24 cellular contexts compared by ENCODE assay signal in genomic region chr4:78149737-78150136, GRCh38.
A peak's percentile ranks its signal among the peaks of the same experiment; 100 is the strongest.
DNase-seq lines count a peak whose midpoint lies in the region; TF ChIP-seq lines count a peak whose summit lies in the region.
"Had no signal": no experiment of that assay in that cellular context is flagged by ENCODE, and none has a peak within 500 bp of the region (broad histone marks: within the 10 kb centered on the region; RNA-seq: fewer than 3 reads in every experiment).

No MANE protein-coding gene starts in this region.

- TF ChIP-seq CTCF in osteocyte (IDR thresholded peaks at IDR 0.05) = no peak

- H3K27ac ChIP-seq in CD8-positive, alpha-beta memory T cell (ENCODE audit: low read depth, low read length) = no peak overlapping the region
- H3K27ac ChIP-seq: adrenal gland, epithelial cell of prostate, SK-N-MC had no signal

- H3K36me3 ChIP-seq in CD8-positive, alpha-beta memory T cell (ENCODE audit: insufficient read depth, low read length) = no peaks in the 10 kb centered on the region
- H3K36me3 ChIP-seq: adrenal gland had no signal

- H3K4me3 Mint-ChIP-seq in osteocyte (ENCODE audit: unreplicated experiment) = no peak overlapping the region
- no peak overlapping the region for H3K4me3 Mint-ChIP-seq in CD8-positive, alpha-beta memory T cell
- H3K4me3 Mint-ChIP-seq: activated B cell treated with CpG ODN at 0.5 μM for 24 hours; activated CD4-positive, alpha-beta memory T cell treated with anti-CD3 and anti-CD28 coated beads for 36 hours; dendritic cell treated with granulocyte-macrophage colony-stimulating factor and Interleukin-4, amounts not matched to agents 40 ng/mL and 50 ng/mL, for 4 days; natural killer cell had no signal

- H3K27me3 Mint-ChIP-seq in osteocyte (ENCODE audit: unreplicated experiment) = peaks cover 2% of the 10 kb centered on the region
- H3K27me3 Mint-ChIP-seq in CD8-positive, alpha-beta memory T cell = no peaks in the 10 kb centered on the region
- H3K27me3 Mint-ChIP-seq: activated CD4-positive, alpha-beta memory T cell treated with anti-CD3 and anti-CD28 coated beads for 36 hours; dendritic cell treated with granulocyte-macrophage colony-stimulating factor and Interleukin-4, amounts not matched to agents 40 ng/mL and 50 ng/mL, for 4 days had no signal

- H3K4me1 ChIP-seq in CD8-positive, alpha-beta memory T cell (ENCODE audit: insufficient read depth, low read length) = no peaks in the 10 kb centered on the region
- H3K4me1 ChIP-seq: adrenal gland had no signal

- H3K4me1 Mint-ChIP-seq in osteocyte (ENCODE audit: unreplicated experiment) = no peaks in the 10 kb centered on the region
- no peaks in the 10 kb centered on the region for H3K4me1 Mint-ChIP-seq in CD8-positive, alpha-beta memory T cell
- H3K4me1 Mint-ChIP-seq: activated B cell treated with CpG ODN at 0.5 μM for 24 hours, natural killer cell had no signal

- no peak overlapping the region for H3K27ac Mint-ChIP-seq in osteocyte (ENCODE audit: unreplicated experiment)
- no peak overlapping the region for H3K27ac Mint-ChIP-seq in CD8-positive, alpha-beta memory T cell
- H3K27ac Mint-ChIP-seq: activated B cell treated with CpG ODN at 0.5 μM for 24 hours; activated CD4-positive, alpha-beta memory T cell treated with anti-CD3 and anti-CD28 coated beads for 36 hours; dendritic cell treated with granulocyte-macrophage colony-stimulating factor and Interleukin-4, amounts not matched to agents 40 ng/mL and 50 ng/mL, for 4 days; natural killer cell had no signal

- DNase-seq in ELF-1 (ENCODE audit: low read depth, low spot score) (peak; percentile 49), SK-N-DZ (ENCODE audit: low spot score) (peak; percentile 40), kidney glomerular epithelial cell (lab: John Stamatoyannopoulos, UW) (peak; percentile 80), renal cortical epithelial cell (ENCODE audit: low read depth) (peak; percentile 57), osteocyte (ENCODE audit: extremely low spot score, unreplicated experiment) (no peak), MV-4-11 (lab: John Stamatoyannopoulos, UW) (no peak)
- DNase-seq in activated CD8-positive, alpha-beta memory T cell treated with anti-CD3 and anti-CD28 coated beads, Interleukin-2, amount 50 U/mL, for 4 hours = no peak
- no peak for DNase-seq in CD8-positive, alpha-beta memory T cell
- DNase-seq: activated B cell treated with CpG ODN at 0.5 μM for 24 hours; activated CD4-positive, alpha-beta memory T cell treated with anti-CD3 and anti-CD28 coated beads for 36 hours; activated gamma-delta T cell; activated T-cell treated with anti-CD3 and anti-CD28 coated beads for 4 hours; adrenal gland; foreskin fibroblast; hypothalamus; Kasumi-1; natural killer cell; NCI-H1092; NCI-H2081; NCI-H510A; stimulated activated CD4-positive, alpha-beta T cell treated with anti-CD3 and anti-CD28 coated beads, Interleukin-12 subunit alpha, Interleukin-12 subunit beta, amount 100 ng/mL, for 4 hours had no signal

- H3K27me3 ChIP-seq in CD8-positive, alpha-beta memory T cell (ENCODE audit: insufficient read depth, low read length, poor library complexity, severe bottlenecking) = no peaks in the 10 kb centered on the region
- H3K27me3 ChIP-seq: adrenal gland had no signal

- H3K9me3 Mint-ChIP-seq in osteocyte (ENCODE audit: unreplicated experiment) = no peaks in the 10 kb centered on the region
- H3K9me3 Mint-ChIP-seq in CD8-positive, alpha-beta memory T cell = no peaks in the 10 kb centered on the region
- H3K9me3 Mint-ChIP-seq: activated B cell treated with CpG ODN at 0.5 μM for 24 hours; activated CD4-positive, alpha-beta memory T cell treated with anti-CD3 and anti-CD28 coated beads for 36 hours; dendritic cell treated with granulocyte-macrophage colony-stimulating factor and Interleukin-4, amounts not matched to agents 40 ng/mL and 50 ng/mL, for 4 days; natural killer cell had no signal

- POLR2A ChIA-PET in CD8-positive, alpha-beta memory T cell (lab: Charles Lee) = no interaction called here

- CTCF ChIA-PET in CD8-positive, alpha-beta memory T cell (lab: Charles Lee) = no interaction called here

- H3K4me3 ChIP-seq in CD8-positive, alpha-beta memory T cell (ENCODE audit: low read length) = no peak overlapping the region
- H3K4me3 ChIP-seq: adrenal gland, SK-N-MC had no signal

- H3K9me3 ChIP-seq in CD8-positive, alpha-beta memory T cell (ENCODE audit: low read length) = no peaks in the 10 kb centered on the region
- H3K9me3 ChIP-seq: adrenal gland had no signal

- H3K36me3 Mint-ChIP-seq in osteocyte (ENCODE audit: unreplicated experiment) = no peaks in the 10 kb centered on the region
- no peaks in the 10 kb centered on the region for H3K36me3 Mint-ChIP-seq in CD8-positive, alpha-beta memory T cell
- H3K36me3 Mint-ChIP-seq: activated CD4-positive, alpha-beta memory T cell treated with anti-CD3 and anti-CD28 coated beads for 36 hours; natural killer cell had no signal

Comparison
In these comparisons a context has a peak if more than half of its experiments do, and no peak if none do; other contexts are left out.
1. DNase-seq: peak in ELF-1 (single experiment), SK-N-DZ (single experiment), kidney glomerular epithelial cell (single experiment) and renal cortical epithelial cell (single experiment); none in activated CD8-positive, alpha-beta memory T cell treated with anti-CD3 and anti-CD28 coated beads, Interleukin-2, amount 50 U/mL, for 4 hours (single experiment), osteocyte (single experiment), MV-4-11 (single experiment) and CD8-positive, alpha-beta memory T cell (0 of 5).